ENCODE assay signal across 1 cellular context in genomic region chr11:74778581-74778980, GRCh38.
TF ChIP-seq lines count a peak whose summit lies in the region.

No MANE protein-coding gene starts in this region.

TF ChIP-seq in K562, 482 proteins besides CTCF, POLR2A, EP300 and RAD21 (continued from another document):
- TF ChIP-seq RBM39 (optimal IDR thresholded peaks at IDR 0.05; ENCODE audit: low read depth, low read length) (no peak), ZNF551 (CRISPR knock-in tag; IDR thresholded peaks at IDR 0.05) (no peak), NKRF (IDR thresholded peaks at IDR 0.05; ENCODE audit: borderline replicate concordance) (no peak), TEAD4 (IDR thresholded peaks at IDR 0.05; ENCODE audit: low read length) (no peak), TEAD4 (CRISPR knock-in tag; IDR thresholded peaks at IDR 0.05; ENCODE audit: borderline replicate concordance) (no peak), BCOR (IDR thresholded peaks at IDR 0.05) (no peak), HMG20A (CRISPR knock-in tag; conservative IDR thresholded peaks at IDR 0.05) (no peak), ZBTB33 (CRISPR knock-in tag; IDR thresholded peaks at IDR 0.05) (peak; percentile 84), CBFA2T3 (IDR thresholded peaks at IDR 0.05) (peak; percentile 15; the same call in 1 of the 2 replicates)
